ENCODE assay signal across 8 cellular contexts in genomic region chr14:24080888-24081738, GRCh38. TPM values are rescaled to one million over a fixed set of nuclear protein-coding genes. Genes with fewer than 3 reads are reported as not detected.
DNase-seq lines count a peak whose midpoint lies in the region; ATAC-seq, FAIRE-seq and TF ChIP-seq lines count a peak whose summit lies in the region.

No MANE protein-coding gene starts in this region.

- H3K36me3 ChIP-seq in HUES64 (ENCODE audit: insufficient read depth, low read length) (no peaks in the 10 kb centered on the region), SJSA1 (no peaks in the 10 kb centered on the region), left ventricle myocardium inferior (no peaks in the 10 kb centered on the region), prostate gland (no peaks in the 10 kb centered on the region)

- H3K27ac ChIP-seq in HUES64 (ENCODE audit: low read depth, low read length): no peak overlapping the region; the same call in 1 of the 2 replicates
- no peak overlapping the region for H3K27ac ChIP-seq in SJSA1
- peak overlapping the region; percentile 58 for H3K27ac ChIP-seq in left ventricle myocardium inferior (replicated peaks)
- peak overlapping the region; percentile 59 to 72 for H3K27ac ChIP-seq in prostate gland

- H3K36me3 Mint-ChIP-seq in activated naive CD8-positive, alpha-beta T cell: no peaks in the 10 kb centered on the region

- H3K4me1 ChIP-seq in HUES64 (ENCODE audit: insufficient read depth, low read length) (peaks cover 20% of the 10 kb centered on the region), SJSA1 (replicated peaks) (peaks cover 10% of the 10 kb centered on the region), left ventricle myocardium inferior (peaks cover 15% of the 10 kb centered on the region), prostate gland (replicated peaks) (peaks cover 4% of the 10 kb centered on the region)

- WGBS in HUES64: under 1% methylated on average over 73 of the region's 74 CpGs
- WGBS in prostate gland: under 1% methylated on average over 35 of the region's 74 CpGs

- no peaks in the 10 kb centered on the region for H3K9me3 Mint-ChIP-seq in activated naive CD8-positive, alpha-beta T cell (ENCODE audit: low read depth)

- intact Hi-C loops in left ventricle myocardium inferior (cut with micrococcal nuclease): no loop called here
- intact Hi-C loops in prostate gland (cut with DNase I): no loop called here

- H3K9ac ChIP-seq in HUES64 (ENCODE audit: low read depth, low read length): peak overlapping the region; percentile 76

- no peaks in the 10 kb centered on the region for H3K27me3 Mint-ChIP-seq in activated naive CD8-positive, alpha-beta T cell

- peak; percentile 82 for ATAC-seq in GM21423 (IDR thresholded peaks at IDR 0.05; ENCODE audit: unreplicated experiment)

- TF ChIP-seq CTCF in left ventricle myocardium inferior (IDR thresholded peaks at IDR 0.05; ENCODE audit: borderline replicate concordance): no peak
- TF ChIP-seq CTCF in prostate gland (IDR thresholded peaks at IDR 0.05): no peak

- DNase-seq in DMS53 treated with DMSO at 0.1 percent for 48 hours (lab: John Stamatoyannopoulos, UW; ENCODE audit: unreplicated experiment) (peak; percentile 12), SJSA1 (ENCODE audit: low read depth in 1 of 2, low spot score in 2 of 2) (peak in 1 of 2 experiments; percentile 12), left ventricle myocardium inferior (peak; percentile 35), prostate gland (ENCODE audit: low spot score) (peak; percentile 54), urothelium cell line (ENCODE audit: low spot score) (peak; percentile 67)

- peak overlapping the region; percentile 85 for H3K4me3 Mint-ChIP-seq in activated naive CD8-positive, alpha-beta T cell

- no peaks in the 10 kb centered on the region for H3K9me3 ChIP-seq in HUES64 (ENCODE audit: insufficient read depth, low read depth, low read length)
- no peaks in the 10 kb centered on the region for H3K9me3 ChIP-seq in SJSA1 (replicated peaks)
- no peaks in the 10 kb centered on the region for H3K9me3 ChIP-seq in left ventricle myocardium inferior (replicated peaks)
- no peaks in the 10 kb centered on the region for H3K9me3 ChIP-seq in prostate gland

- no peak for TF ChIP-seq POLR2A in prostate gland (IDR thresholded peaks at IDR 0.05)

- peak overlapping the region; percentile 68 for H3K27ac Mint-ChIP-seq in activated naive CD8-positive, alpha-beta T cell

- FAIRE-seq in urothelium cell line (lab: Jason Lieb, UNC): no peak

- H3K4me1 Mint-ChIP-seq in activated naive CD8-positive, alpha-beta T cell (ENCODE audit: low read depth): peaks cover 20% of the 10 kb centered on the region

- H3K27me3 ChIP-seq in HUES64 (ENCODE audit: insufficient read depth, low read length): peaks cover 47% of the 10 kb centered on the region
- peaks cover 34% of the 10 kb centered on the region for H3K27me3 ChIP-seq in SJSA1 (replicated peaks)
- H3K27me3 ChIP-seq in left ventricle myocardium inferior (ENCODE audit: low read depth): peaks cover 38% of the 10 kb centered on the region
- H3K27me3 ChIP-seq in prostate gland (replicated peaks; ENCODE audit: insufficient read depth): no peaks in the 10 kb centered on the region

- H3K4me3 ChIP-seq in HUES64 (ENCODE audit: low read length): peak overlapping the region; percentile 81
- H3K4me3 ChIP-seq in SJSA1: peak overlapping the region; percentile 33
- peak overlapping the region; percentile 72 for H3K4me3 ChIP-seq in left ventricle myocardium inferior
- H3K4me3 ChIP-seq in prostate gland: peak overlapping the region; percentile 47 to 59

RNA-seq across cellular contexts. Expression of gene CPNE6, which starts 9.8 kb away (rescaled TPM):
- not detected for polyA plus RNA-seq in HUES64 (2013, experiment 1 of 2)
- not detected for polyA plus RNA-seq in HUES64 (2013, experiment 2 of 2)
- total RNA-seq in SJSA1 (2014; rRNA removed; shearing (Covaris generic)): not detected in 2 replicates
- not detected for total RNA-seq in left ventricle myocardium inferior
- total RNA-seq in prostate gland: 1 to 10 TPM; 1.8 to 8.8 TPM

RNA-seq across cellular contexts. Expression of gene PCK2, which starts 13.0 kb away (rescaled TPM):
- 18.8 TPM for polyA plus RNA-seq in HUES64 (2013, experiment 1 of 2)
- 24.5 TPM for polyA plus RNA-seq in HUES64 (2013, experiment 2 of 2)
- total RNA-seq in SJSA1 (2014; rRNA removed; shearing (Covaris generic)): 4.8 and 5.3 TPM in 2 replicates
- total RNA-seq in left ventricle myocardium inferior: 3.1 TPM
- total RNA-seq in prostate gland: 10 to 100 TPM; 15.4 to 21.8 TPM

RNA-seq across cellular contexts. Expression of gene CARMIL3, which starts 29.3 kb away (rescaled TPM):
- 2.6 TPM for polyA plus RNA-seq in HUES64 (2013, experiment 1 of 2)
- 2.6 TPM for polyA plus RNA-seq in HUES64 (2013, experiment 2 of 2)
- total RNA-seq in SJSA1 (2014; rRNA removed; shearing (Covaris generic)): not detected in 2 replicates
- total RNA-seq in left ventricle myocardium inferior (0.11 TPM), prostate gland (1 to 10 TPM in 1 of 2 donors, under 1 TPM in 1; 0.59 to 3.9 TPM)

RNA-seq across cellular contexts. Expression of gene DCAF11, which starts 33.5 kb away (rescaled TPM):
- 36.6 TPM for polyA plus RNA-seq in HUES64 (2013, experiment 1 of 2)
- polyA plus RNA-seq in HUES64 (2013, experiment 2 of 2): 41.0 TPM
- 43.1 and 44.0 TPM in 2 replicates for total RNA-seq in SJSA1 (2014; rRNA removed; shearing (Covaris generic))
- total RNA-seq in left ventricle myocardium inferior: 74.7 TPM
- 100 to 1,000 TPM; 111 to 115 TPM for total RNA-seq in prostate gland

RNA-seq across cellular contexts. Expression of gene NRL, which starts 33.6 kb away (rescaled TPM):
- 1.2 TPM for polyA plus RNA-seq in HUES64 (2013, experiment 1 of 2)
- 0.63 TPM for polyA plus RNA-seq in HUES64 (2013, experiment 2 of 2)
- 1.4 TPM in 1 of 2 replicates, not detected in the other for total RNA-seq in SJSA1 (2014; rRNA removed; shearing (Covaris generic))
- total RNA-seq in left ventricle myocardium inferior (1.5 TPM), prostate gland (1 to 10 TPM; 4.3 to 4.7 TPM)

Comparison
In these comparisons a context has a peak if more than half of its experiments do, and no peak if none do; other contexts are left out.
1. H3K27ac ChIP-seq: peak in left ventricle myocardium inferior (single experiment) and prostate gland (2 of 2); none in HUES64 (single experiment) and SJSA1 (single experiment).
2. Peak in every context shown above with its lines, with median percentiles within 50 percentile points of each other: H3K4me3 ChIP-seq.